Comparison of ENCODE assay signal across 8 cellular contexts in genomic region chrX:55813150-55813549, GRCh38.
"Had no signal": no experiment of that assay in that cellular context is flagged by ENCODE, and none has a peak within 500 bp of the region (broad histone marks: within the 10 kb centered on the region; RNA-seq: fewer than 3 reads in every experiment).

No MANE protein-coding gene starts in this region.

- H3K4me3 ChIP-seq: GM23248, HAP-1 had no signal

- H3K9ac ChIP-seq: GM23248 had no signal

- H3K4me1 ChIP-seq: HAP-1 had no signal

- DNase-seq: GM23248, GOT3, H7, HFFc6, KBM-7 had no signal

- H3K36me3 ChIP-seq: HAP-1 had no signal

- ATAC-seq: HCT116 had no signal

- FAIRE-seq: HTR-8/SVneo had no signal

- H3K9me3 ChIP-seq: HAP-1 had no signal

- H3K27ac ChIP-seq: GM23248 had no signal

- H2AFZ ChIP-seq: GM23248 had no signal
